Comparison of ENCODE assay signal across 10 cellular contexts in the genomic region with DNA sequence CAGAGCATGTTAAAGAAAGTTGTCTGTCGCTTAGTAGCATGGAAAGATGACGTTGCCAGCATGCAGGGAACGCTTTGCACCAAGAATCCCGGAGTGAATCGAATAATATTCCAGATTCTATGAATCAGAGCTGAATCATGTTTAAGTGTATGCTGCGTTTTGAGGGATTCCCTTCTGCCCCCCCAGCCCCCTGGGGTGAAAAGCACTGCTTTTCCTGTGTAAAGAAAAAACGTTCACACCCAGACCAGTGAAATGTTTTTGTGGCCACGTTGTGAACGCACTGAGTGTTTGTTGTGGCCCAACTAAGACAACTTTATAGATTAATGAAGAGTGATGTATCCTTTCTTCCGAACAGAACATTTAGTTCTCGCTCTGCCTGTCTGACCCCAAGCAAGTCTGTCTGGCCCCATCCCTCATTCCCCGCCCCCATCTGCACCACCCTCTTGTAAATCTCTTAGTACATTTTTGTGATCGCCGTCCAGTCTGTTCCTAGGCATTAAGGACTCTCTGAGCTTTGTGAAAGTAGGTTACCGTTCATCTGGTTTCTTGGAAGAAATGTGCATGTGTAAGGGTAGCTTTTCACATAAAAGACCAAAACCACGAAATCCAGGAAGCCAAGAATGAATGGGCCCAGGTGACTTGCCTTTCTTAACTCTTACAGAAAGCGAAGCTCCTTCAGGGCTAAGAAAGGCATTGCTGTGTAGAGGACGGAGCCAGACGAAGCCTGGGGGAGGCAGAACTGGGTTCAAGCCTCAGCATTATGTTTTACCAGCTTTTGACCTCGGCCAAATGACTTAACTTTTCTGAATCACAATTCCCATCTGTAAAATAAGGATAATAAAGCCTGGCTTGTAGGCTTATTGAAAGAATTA.
DNase-seq lines count a peak whose midpoint lies in the region; ATAC-seq, FAIRE-seq and TF ChIP-seq lines count a peak whose summit lies in the region.
"Had no signal": no experiment of that assay in that cellular context is flagged by ENCODE, and none has a peak within 500 bp of the region (broad histone marks: within the 10 kb centered on the region; RNA-seq: fewer than 3 reads in every experiment).

No MANE protein-coding gene starts in this region.

- intact Hi-C loops in MCF 10A (cut with micrococcal nuclease) (no loop called here), breast epithelium (cut with DNase I; ENCODE audit: low total_unique reads) (no loop called here), left lung (cut with DNase I) (no loop called here)

- no peaks in the 10 kb centered on the region for H3K36me3 ChIP-seq in breast epithelium
- H3K36me3 ChIP-seq in left lung: no peaks in the 10 kb centered on the region
- H3K36me3 ChIP-seq: adrenal gland had no signal

- CTCF ChIA-PET in MCF 10A (lab: Yijun Ruan, JAX): interaction anchor here (1.1 to 2.2 kb wide), 7 partner anchors 10 to 106 kb away, joined by 3 to 11 read pairs (median 5); no protein-coding TSS in a partner anchor

- peak; percentile 61 for FAIRE-seq in urothelium cell line (lab: Jason Lieb, UNC)

- H3K27me3 ChIP-seq in breast epithelium: no peaks in the 10 kb centered on the region
- no peaks in the 10 kb centered on the region for H3K27me3 ChIP-seq in left lung
- H3K27me3 ChIP-seq: adrenal gland had no signal

- H3K4me3 ChIP-seq in breast epithelium (no peak overlapping the region), left lung (no peak overlapping the region)
- H3K4me3 ChIP-seq: adrenal gland had no signal

- ATAC-seq in left lung (peak; percentile 35), GM21447 (IDR thresholded peaks at IDR 0.05; ENCODE audit: unreplicated experiment) (no peak)

- H3K36me3 Mint-ChIP-seq in MCF 10A (ENCODE audit: insufficient read depth, unreplicated experiment): no peaks in the 10 kb centered on the region
- no peaks in the 10 kb centered on the region for H3K36me3 Mint-ChIP-seq in activated naive CD8-positive, alpha-beta T cell treated with anti-CD3 and anti-CD28 coated beads for 36 hours

- DNase-seq in MCF 10A (ENCODE audit: unreplicated experiment) (peak; percentile 74), breast epithelium (ENCODE audit: low spot score in 2 of 2) (no peak), left lung (no peak), urothelium cell line (ENCODE audit: low spot score) (peak; percentile 51), NCI-H2171 (lab: John Stamatoyannopoulos, UW) (no peak), NCI-H2227 treated with DMSO at 0.1 percent for 48 hours (lab: John Stamatoyannopoulos, UW) (no peak)
- peak; percentile 29 for DNase-seq in activated naive CD8-positive, alpha-beta T cell treated with anti-CD3 and anti-CD28 coated beads for 36 hours
- DNase-seq: kidney glomerular epithelial cell had no signal

- H3K4me1 ChIP-seq in breast epithelium: no peaks in the 10 kb centered on the region
- H3K4me1 ChIP-seq in left lung: no peaks in the 10 kb centered on the region
- H3K4me1 ChIP-seq: adrenal gland had no signal

- POLR2A ChIA-PET in MCF 10A (lab: Yijun Ruan, JAX): interaction anchor here (0.5 to 4.2 kb wide), 19 partner anchors 9 to 1329 kb away, joined by 3 to 42 read pairs (median 4); no protein-coding TSS in a partner anchor

- no peaks in the 10 kb centered on the region for H3K9me3 ChIP-seq in breast epithelium
- no peaks in the 10 kb centered on the region for H3K9me3 ChIP-seq in left lung
- H3K9me3 ChIP-seq: adrenal gland had no signal

- TSS peak; percentile 32 for BruUV-seq in MCF 10A (replicated peaks; lab: Mats Ljungman, UMichigan)

- no peak for TF ChIP-seq POLR2A in breast epithelium (IDR thresholded peaks at IDR 0.05)

- peaks cover 53% of the 10 kb centered on the region for H3K4me1 Mint-ChIP-seq in MCF 10A (ENCODE audit: insufficient read depth, unreplicated experiment)
- H3K4me1 Mint-ChIP-seq in activated naive CD8-positive, alpha-beta T cell treated with anti-CD3 and anti-CD28 coated beads for 36 hours: peaks cover 27% of the 10 kb centered on the region

- H3K27ac ChIP-seq in breast epithelium (no peak overlapping the region), left lung (no peak overlapping the region)

- no peak for TF ChIP-seq CTCF in MCF 10A (IDR thresholded peaks at IDR 0.05; ENCODE audit: unreplicated experiment)
- no peak for TF ChIP-seq CTCF in breast epithelium (IDR thresholded peaks at IDR 0.05)
- no peak for TF ChIP-seq CTCF in left lung (IDR thresholded peaks at IDR 0.05)

- no peaks in the 10 kb centered on the region for H3K27me3 Mint-ChIP-seq in MCF 10A (ENCODE audit: insufficient read depth, unreplicated experiment)
- peaks cover 30% of the 10 kb centered on the region for H3K27me3 Mint-ChIP-seq in activated naive CD8-positive, alpha-beta T cell treated with anti-CD3 and anti-CD28 coated beads for 36 hours

- peak overlapping the region; percentile 69 for H3K4me3 Mint-ChIP-seq in MCF 10A (ENCODE audit: unreplicated experiment)
- H3K4me3 Mint-ChIP-seq in activated naive CD8-positive, alpha-beta T cell treated with anti-CD3 and anti-CD28 coated beads for 36 hours: no peak overlapping the region

- peak overlapping the region; percentile 96 for H3K27ac Mint-ChIP-seq in MCF 10A (ENCODE audit: low read depth, unreplicated experiment)
- H3K27ac Mint-ChIP-seq in activated naive CD8-positive, alpha-beta T cell treated with anti-CD3 and anti-CD28 coated beads for 36 hours: peak overlapping the region; percentile 72

- no peaks in the 10 kb centered on the region for H3K9me3 Mint-ChIP-seq in MCF 10A (ENCODE audit: unreplicated experiment)
- H3K9me3 Mint-ChIP-seq in activated naive CD8-positive, alpha-beta T cell treated with anti-CD3 and anti-CD28 coated beads for 36 hours: no peaks in the 10 kb centered on the region

Comparison
In these comparisons a context has a peak if more than half of its experiments do, and no peak if none do; other contexts are left out.
1. DNase-seq: peak in MCF 10A (single experiment), activated naive CD8-positive, alpha-beta T cell treated with anti-CD3 and anti-CD28 coated beads for 36 hours (single experiment) and urothelium cell line (single experiment); none in breast epithelium (0 of 2), left lung (0 of 2), NCI-H2171 (single experiment) and NCI-H2227 treated with DMSO at 0.1 percent for 48 hours (single experiment).